Comparison of ENCODE assay signal across 18 cellular contexts in the genomic region with DNA sequence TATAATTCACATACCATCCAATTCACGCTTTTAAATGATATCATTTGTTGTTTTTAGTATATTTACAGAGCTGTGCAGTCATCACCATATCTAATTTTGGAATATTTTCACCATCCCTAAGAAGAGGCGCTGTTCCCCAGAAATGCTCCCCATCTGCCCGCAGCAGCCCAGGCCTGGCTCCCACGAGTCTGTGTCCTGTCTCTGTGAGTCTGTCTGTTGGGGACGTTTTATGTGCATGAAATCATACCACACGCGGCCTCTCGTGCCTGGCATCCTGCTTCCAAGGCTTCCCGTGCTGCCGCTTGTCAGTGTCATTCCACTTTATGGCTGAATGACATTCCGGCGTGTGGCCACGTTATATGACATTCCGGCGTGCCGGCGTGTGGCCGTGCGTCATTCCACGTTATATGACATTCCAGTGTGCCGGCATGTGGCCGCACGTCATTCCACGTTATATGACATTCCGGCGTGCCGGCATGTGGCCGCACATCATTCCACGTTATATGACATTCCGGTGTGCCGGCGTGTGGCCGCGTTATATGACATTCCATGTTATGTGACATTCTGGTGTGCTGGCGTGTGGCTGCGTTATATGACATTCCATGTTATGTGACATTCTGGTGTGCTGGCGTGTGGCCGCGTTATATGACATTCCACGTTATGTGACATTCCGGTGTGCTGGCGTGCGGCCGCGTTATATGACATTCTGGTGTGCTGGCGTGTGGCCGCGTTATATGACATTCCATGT.
"Had no signal": no experiment of that assay in that cellular context is flagged by ENCODE, and none has a peak within 500 bp of the region (broad histone marks: within the 10 kb centered on the region; RNA-seq: fewer than 3 reads in every experiment).

No MANE protein-coding gene starts in this region.

- H3K79me2 ChIP-seq: hepatocyte had no signal

- H3K9me3 ChIP-seq: esophagus muscularis mucosa, gastroesophageal sphincter, tibial artery, upper lobe of right lung, vagina had no signal

- H3K27me3 ChIP-seq: esophagus muscularis mucosa, gastroesophageal sphincter, hepatocyte, tibial artery, upper lobe of right lung, vagina had no signal

- H3K4me2 ChIP-seq: hepatocyte, smooth muscle cell had no signal

- H3K4me3 ChIP-seq: esophagus muscularis mucosa, gastroesophageal sphincter, hepatocyte, lung, smooth muscle cell, tibial artery, upper lobe of right lung, vagina had no signal

- H3K4me1 ChIP-seq: tibial artery, upper lobe of right lung, vagina had no signal

- H2AFZ ChIP-seq: hepatocyte had no signal

- H3K27ac ChIP-seq: epithelial cell of prostate, esophagus muscularis mucosa, hepatocyte, tibial artery, upper lobe of right lung, vagina had no signal

- ATAC-seq: effector memory CD8-positive, alpha-beta T cell; gastroesophageal sphincter; left colon; left ventricle myocardium superior; natural killer cell treated with Interleukin-12 subunit alpha and Interleukin-12 subunit beta and Interleukin-15 and Interleukin-18, amount 100 ng/mL, for 72 hours; stimulated activated naive CD8-positive, alpha-beta T cell treated with anti-CD3 and anti-CD28 coated beads, Interleukin-15, Interleukin-2, amounts not matched to agents 100 U/mL and 50 U/mL, for 24 hours; upper lobe of right lung had no signal

- DNase-seq: effector memory CD8-positive, alpha-beta T cell; head of caudate nucleus; left colon; left ventricle myocardium superior; mesenchymal stem cell; midbrain; stimulated activated CD4-positive, alpha-beta T cell treated with anti-CD3 and anti-CD28 coated beads, Interleukin-2, amount 100 ng/mL, for 48 hours; stimulated activated naive CD8-positive, alpha-beta T cell treated with anti-CD3 and anti-CD28 coated beads, Interleukin-15, Interleukin-2, amounts not matched to agents 100 U/mL and 50 U/mL, for 24 hours; tibial artery; upper lobe of right lung had no signal
